13 cellular contexts compared by ENCODE assay signal in genomic region chr1:228555074-228555989, GRCh38.
DNase-seq lines count a peak whose midpoint lies in the region; ATAC-seq, FAIRE-seq and TF ChIP-seq lines count a peak whose summit lies in the region.
"Had no signal": no experiment of that assay in that cellular context is flagged by ENCODE, and none has a peak within 500 bp of the region (broad histone marks: within the 10 kb centered on the region; RNA-seq: fewer than 3 reads in every experiment).

No MANE protein-coding gene starts in this region.

- no peak for TF ChIP-seq POLR2A in HepG2 (IDR thresholded peaks at IDR 0.05; ENCODE audit: insufficient read depth in 1 of 2, low read depth in 2 of 2, low read length in 2 of 2)
- no peak for TF ChIP-seq POLR2A in right lobe of liver (IDR thresholded peaks at IDR 0.05)
- no peak for TF ChIP-seq POLR2A in upper lobe of left lung (IDR thresholded peaks at IDR 0.05)

- H3K27ac ChIP-seq in HepG2 (ENCODE audit: extremely low read length, insufficient read depth, low read length) (no peak overlapping the region), right lobe of liver (no peak overlapping the region), upper lobe of left lung (no peak overlapping the region)
- H3K27ac ChIP-seq: thyroid gland had no signal

- H3K4me3 Mint-ChIP-seq in T-helper 17 cell, result no peak overlapping the region

- FAIRE-seq in HepG2 (lab: Jason Lieb, UNC), result no peak
- FAIRE-seq: bronchial epithelial cell, frontal cortex had no signal

- no peak for TF ChIP-seq EP300 in HepG2 (IDR thresholded peaks at IDR 0.05; ENCODE audit: low read depth in 2 of 2, low read length in 2 of 2)
- TF ChIP-seq EP300 in HepG2 (CRISPR knock-in tag; IDR thresholded peaks at IDR 0.05; ENCODE audit: borderline replicate concordance), result no peak
- no peak for TF ChIP-seq EP300 in upper lobe of left lung (IDR thresholded peaks at IDR 0.05)

- WGBS in HepG2 (ENCODE audit: low lambda C conversion rate), result 68% methylated on average over 40 of the region's 71 CpGs
- WGBS in right lobe of liver (ENCODE audit: insufficient coverage, low coverage, low lambda C conversion rate, missing lambda C conversion rate), result 72% methylated on average over 43 of the region's 71 CpGs
- WGBS in upper lobe of left lung, 2 donors, result 62 to 70% methylated on average over 34 to 63 of the region's 71 CpGs

- in situ Hi-C loops in HepG2 (cut with HindIII; ENCODE audit: extremely low pct_ligation_motif_present, low pct_unique_long_range_greater_than_20kb), result no loop called here

- ATAC-seq in HepG2 (peak; percentile 83), right lobe of liver (no peak), T-helper 17 cell (peak; percentile 40), upper lobe of left lung (ENCODE audit: low FRiP score in 2 of 2) (peak in 1 of 2 donors; percentile 66), HG03175 (IDR thresholded peaks at IDR 0.05; ENCODE audit: unreplicated experiment) (no peak), GM19035 (IDR thresholded peaks at IDR 0.05; ENCODE audit: unreplicated experiment) (no peak)

- H3K9me3 ChIP-seq in HepG2 (ENCODE audit: low read length) (no peaks in the 10 kb centered on the region), right lobe of liver (no peaks in the 10 kb centered on the region), T-helper 17 cell (ENCODE audit: control insufficient read depth, low read length, poor library complexity, severe bottlenecking) (no peaks in the 10 kb centered on the region), upper lobe of left lung (peaks cover 0 to 13% (median 0%) of the 10 kb centered on the region in 4 donors)
- H3K9me3 ChIP-seq: thyroid gland had no signal

- no peaks in the 10 kb centered on the region for H3K36me3 Mint-ChIP-seq in T-helper 17 cell (ENCODE audit: low read depth)

- H3K4me1 ChIP-seq in HepG2 (ENCODE audit: insufficient read depth, low read length) (no peaks in the 10 kb centered on the region), right lobe of liver (no peaks in the 10 kb centered on the region), upper lobe of left lung (no peaks in the 10 kb centered on the region)
- H3K4me1 ChIP-seq: thyroid gland had no signal

- POLR2A ChIA-PET in HepG2 (lab: Yijun Ruan, JAX), result no interaction called here

- H4K20me1 ChIP-seq in HepG2 (ENCODE audit: insufficient read depth, low read length), result no peaks in the 10 kb centered on the region

- H2AFZ ChIP-seq in HepG2 (ENCODE audit: low read length), result no peak overlapping the region

- no peaks in the 10 kb centered on the region for H3K27me3 Mint-ChIP-seq in T-helper 17 cell

- H3K27me3 ChIP-seq in HepG2 (ENCODE audit: control insufficient read depth in 1 of 2, insufficient read depth in 2 of 2, low read length in 2 of 2) (peaks cover 2 to 35% of the 10 kb centered on the region in 2 experiments; a peak in 4 of 5 replicates), right lobe of liver (no peaks in the 10 kb centered on the region), upper lobe of left lung (no peaks in the 10 kb centered on the region)
- H3K27me3 ChIP-seq: thyroid gland had no signal

- TF ChIP-seq CTCF in HepG2 (CRISPR knock-in tag; IDR thresholded peaks at IDR 0.05) (peak; percentile 59), right lobe of liver (IDR thresholded peaks at IDR 0.05) (no peak), upper lobe of left lung (IDR thresholded peaks at IDR 0.05) (no peak)

- no peaks in the 10 kb centered on the region for H3K79me2 ChIP-seq in HepG2 (ENCODE audit: insufficient read depth, low read length)

- no peaks in the 10 kb centered on the region for H3K4me1 Mint-ChIP-seq in T-helper 17 cell

- DNase-seq in HepG2 (ENCODE audit: low spot score) (peak; percentile 44), right lobe of liver (no peak), T-helper 17 cell (peak in 2 of 3 donors; percentile 15 to 50), fibroblast of peridontal ligament (ENCODE audit: extremely low read depth) (peak; percentile 5), upper lobe of left lung (peak; percentile 16 to 85), islet precursor cell (no peak)
- DNase-seq: activated CD4-positive, CD25-positive, alpha-beta regulatory T cell treated with anti-CD3 and anti-CD28 coated beads, Interleukin-2, amount 50 U/mL, for 72 hours; IMR-90; thyroid gland had no signal

- no peaks in the 10 kb centered on the region for H3K36me3 ChIP-seq in HepG2 (replicated peaks in 1 of 2; ENCODE audit: control insufficient read depth in 1 of 2, insufficient read depth in 2 of 2, low read length in 2 of 2)
- H3K36me3 ChIP-seq in right lobe of liver, result no peaks in the 10 kb centered on the region
- no peaks in the 10 kb centered on the region for H3K36me3 ChIP-seq in upper lobe of left lung
- H3K36me3 ChIP-seq: thyroid gland had no signal

- H3K9ac ChIP-seq in HepG2 (ENCODE audit: insufficient read depth, low read depth, low read length), result no peak overlapping the region

- peak overlapping the region; percentile 65 for H3K27ac Mint-ChIP-seq in T-helper 17 cell

- H3K4me3 ChIP-seq in HepG2 (replicated peaks in 1 of 3; ENCODE audit: insufficient read depth in 1 of 3, low read depth in 2 of 3, low read length in 3 of 3) (peak overlapping the region in 1 of 3 experiments; percentile 44; a peak in 1 of 6 replicates), right lobe of liver (no peak overlapping the region), upper lobe of left lung (no peak overlapping the region)
- H3K4me3 ChIP-seq: thyroid gland had no signal

- CTCF ChIA-PET in HepG2 (lab: Yijun Ruan, JAX; ENCODE audit: low intra/inter-chr PET ratio, low total read pairs), result no interaction called here

- TF ChIP-seq RAD21 in HepG2 (CRISPR knock-in tag; IDR thresholded peaks at IDR 0.05), result no peak

- intact Hi-C loops in HepG2 (cut with micrococcal nuclease; ENCODE audit: unreplicated experiment) (no loop called here), right lobe of liver (cut with DNase I) (no loop called here)

- BruUV-seq in HepG2 (replicated peaks; lab: Mats Ljungman, UMichigan), result no TSS peak

- peak overlapping the region; percentile 48 for H3K4me2 ChIP-seq in HepG2 (ENCODE audit: low read depth, low read length)

TF ChIP-seq in HepG2, 621 proteins besides CTCF, POLR2A, EP300 and RAD21 (continues in another document):
- TF ChIP-seq PHF8 (CRISPR knock-in tag; IDR thresholded peaks at IDR 0.05) (no peak), ZNF574 (CRISPR knock-in tag; IDR thresholded peaks at IDR 0.05) (0 out of 2 replicates have a peak, but pooled peaks have one; percentile 21), CBFB (CRISPR knock-in tag; IDR thresholded peaks at IDR 0.05) (0 out of 2 replicates have a peak, but pooled peaks have one; percentile 19), TSC22D2 (CRISPR knock-in tag; IDR thresholded peaks at IDR 0.05; ENCODE audit: borderline replicate concordance) (no peak), ZBTB33 (CRISPR knock-in tag; IDR thresholded peaks at IDR 0.05) (0 out of 2 replicates have a peak, but pooled peaks have one; percentile 14), STAG1 (CRISPR knock-in tag; IDR thresholded peaks at IDR 0.05) (peak; percentile 20; the same call in 1 of the 2 replicates), ZBTB38 (CRISPR knock-in tag; IDR thresholded peaks at IDR 0.05) (peak; percentile 24; the same call in 1 of the 2 replicates)
- TF ChIP-seq, protein P1, sequence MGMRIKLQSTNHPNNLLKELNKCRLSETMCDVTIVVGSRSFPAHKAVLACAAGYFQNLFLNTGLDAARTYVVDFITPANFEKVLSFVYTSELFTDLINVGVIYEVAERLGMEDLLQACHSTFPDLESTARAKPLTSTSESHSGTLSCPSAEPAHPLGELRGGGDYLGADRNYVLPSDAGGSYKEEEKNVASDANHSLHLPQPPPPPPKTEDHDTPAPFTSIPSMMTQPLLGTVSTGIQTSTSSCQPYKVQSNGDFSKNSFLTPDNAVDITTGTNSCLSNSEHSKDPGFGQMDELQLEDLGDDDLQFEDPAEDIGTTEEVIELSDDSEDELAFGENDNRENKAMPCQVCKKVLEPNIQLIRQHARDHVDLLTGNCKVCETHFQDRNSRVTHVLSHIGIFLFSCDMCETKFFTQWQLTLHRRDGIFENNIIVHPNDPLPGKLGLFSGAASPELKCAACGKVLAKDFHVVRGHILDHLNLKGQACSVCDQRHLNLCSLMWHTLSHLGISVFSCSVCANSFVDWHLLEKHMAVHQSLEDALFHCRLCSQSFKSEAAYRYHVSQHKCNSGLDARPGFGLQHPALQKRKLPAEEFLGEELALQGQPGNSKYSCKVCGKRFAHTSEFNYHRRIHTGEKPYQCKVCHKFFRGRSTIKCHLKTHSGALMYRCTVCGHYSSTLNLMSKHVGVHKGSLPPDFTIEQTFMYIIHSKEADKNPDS (CRISPR knock-in tag; IDR thresholded peaks at IDR 0.05), result peak; percentile 56; the same call in 1 of the 2 replicates

Comparison
In these comparisons a context has a peak if more than half of its experiments do, and no peak if none do; other contexts are left out.
1. ATAC-seq: peak in HepG2 (single experiment) and T-helper 17 cell (single experiment); none in right lobe of liver (0 of 4), HG03175 (single experiment) and GM19035 (single experiment).
2. DNase-seq: peak in HepG2 (single experiment), T-helper 17 cell (2 of 3), fibroblast of peridontal ligament (single experiment) and upper lobe of left lung (2 of 2); none in right lobe of liver (0 of 3) and islet precursor cell (single experiment).